ENCODE assay signal across 9 cellular contexts in genomic region chr7:137992042-137992737, GRCh38. TPM values are rescaled to one million over a fixed set of nuclear protein-coding genes. Genes with fewer than 3 reads are reported as not detected.
DNase-seq lines count a peak whose midpoint lies in the region; ATAC-seq, FAIRE-seq and TF ChIP-seq lines count a peak whose summit lies in the region.
"Had no signal": no experiment of that assay in that cellular context is flagged by ENCODE, and none has a peak within 500 bp of the region (broad histone marks: within the 10 kb centered on the region; RNA-seq: fewer than 3 reads in every experiment).

No MANE protein-coding gene starts in this region.

- no peaks in the 10 kb centered on the region for H3K27me3 Mint-ChIP-seq in naive B cell
- H3K27me3 Mint-ChIP-seq: CD4-positive, alpha-beta T cell had no signal

- peaks cover 34 to 47% (median 44%) of the 10 kb centered on the region in 3 donors for H3K4me1 Mint-ChIP-seq in naive B cell

- no peak for TF ChIP-seq POLR2A in A549 (IDR thresholded peaks at IDR 0.05; ENCODE audit: low read length)
- TF ChIP-seq POLR2A in GM18505 (IDR thresholded peaks at IDR 0.05; ENCODE audit: borderline replicate concordance, extremely low read depth, insufficient read depth, insufficient read length), result no peak

- H3K4me3 ChIP-seq in A549 (no peak overlapping the region), duodenal mucosa (ENCODE audit: low read depth in 1 of 2, low read length in 2 of 2) (peak overlapping the region in 1 of 2 donors; percentile 41)
- H3K4me3 ChIP-seq in effector memory CD4-positive, alpha-beta T cell (ENCODE audit: insufficient read depth, low read depth, low read length, poor library complexity, severe bottlenecking), result no peak overlapping the region

- no peaks in the 10 kb centered on the region for H3K9me3 ChIP-seq in A549
- no peaks in the 10 kb centered on the region for H3K9me3 ChIP-seq in duodenal mucosa (ENCODE audit: control insufficient read depth in 1 of 2, low read length in 2 of 2)
- H3K9me3 ChIP-seq in effector memory CD4-positive, alpha-beta T cell (ENCODE audit: control insufficient read depth, low read length), result no peaks in the 10 kb centered on the region

- H3K27me3 ChIP-seq in duodenal mucosa (ENCODE audit: control insufficient read depth in 1 of 2, insufficient read depth in 2 of 2, low read length in 2 of 2), result no peaks in the 10 kb centered on the region
- H3K27me3 ChIP-seq in effector memory CD4-positive, alpha-beta T cell (replicated peaks; ENCODE audit: control insufficient read depth, insufficient read depth, low read length, poor library complexity, severe bottlenecking), result no peaks in the 10 kb centered on the region

- H3K36me3 ChIP-seq in duodenal mucosa (ENCODE audit: control insufficient read depth in 1 of 2, insufficient read depth in 2 of 2, low read length in 2 of 2), result no peaks in the 10 kb centered on the region
- H3K36me3 ChIP-seq in effector memory CD4-positive, alpha-beta T cell (ENCODE audit: control insufficient read depth, insufficient read depth, low read length), result no peaks in the 10 kb centered on the region

- H3K9ac ChIP-seq in duodenal mucosa (ENCODE audit: low read depth in 1 of 2, low read length in 2 of 2), result no peak overlapping the region

- H3K27ac ChIP-seq in A549, result peak overlapping the region in 1 of 2 experiments; percentile 44; a peak in 3 of 6 replicates
- H3K27ac ChIP-seq in duodenal mucosa (ENCODE audit: low read depth, low read length), result peak overlapping the region; percentile 55
- no peak overlapping the region for H3K27ac ChIP-seq in effector memory CD4-positive, alpha-beta T cell (ENCODE audit: insufficient read depth, low read length, poor library complexity, severe bottlenecking)

- H3K4me1 ChIP-seq in A549, result peaks cover 17% of the 10 kb centered on the region
- peaks cover 49 to 55% of the 10 kb centered on the region in 2 donors for H3K4me1 ChIP-seq in duodenal mucosa (ENCODE audit: control insufficient read depth in 1 of 2, insufficient read depth in 2 of 2, low read length in 2 of 2)
- peaks cover 4% of the 10 kb centered on the region for H3K4me1 ChIP-seq in effector memory CD4-positive, alpha-beta T cell (ENCODE audit: control insufficient read depth, insufficient read depth, low read length, poor library complexity, severe bottlenecking)

- H3K9me3 Mint-ChIP-seq in naive B cell, result no peaks in the 10 kb centered on the region
- H3K9me3 Mint-ChIP-seq: CD4-positive, alpha-beta T cell had no signal

- peak overlapping the region; percentile 7 to 94 (median 74) for H3K27ac Mint-ChIP-seq in naive B cell
- H3K27ac Mint-ChIP-seq: CD4-positive, alpha-beta T cell had no signal

- TF ChIP-seq EP300 in A549 (IDR thresholded peaks at IDR 0.05), result no peak

- 85% methylated on average over 7 of the region's 7 CpGs for WGBS in A549 (ENCODE audit: missing lambda C conversion rate)

- CTCF ChIA-PET in A549 (lab: Yijun Ruan, JAX), result interaction anchor here (0.7 to 2.7 kb wide), 5 partner anchors 9 to 92 kb away, joined by 3 to 19 read pairs (median 5); partner anchors contain the start of gene CREB3L2

- H3K36me3 Mint-ChIP-seq in naive B cell, result peaks cover 0 to 12% of the 10 kb centered on the region in 2 donors

- H3K4me2 ChIP-seq in A549, result peak overlapping the region; percentile 6; the same call in 1 of the 3 replicates

- TF ChIP-seq CTCF in A549 (IDR thresholded peaks at IDR 0.05), result no peak

- POLR2A ChIA-PET in A549 (lab: Yijun Ruan, JAX), result no interaction called here

- ATAC-seq in A549 (peak in 1 of 2 experiments; percentile 59; a peak in 2 of 6 replicates), naive B cell (ENCODE audit: low read depth in 2 of 2) (no peak), GM18858 (IDR thresholded peaks at IDR 0.05; ENCODE audit: unreplicated experiment) (no peak), GM18505 (IDR thresholded peaks at IDR 0.05; ENCODE audit: unreplicated experiment) (no peak)

- H3K4me3 Mint-ChIP-seq in naive B cell, result peak overlapping the region in 6 of 8 donors; percentile 3 to 64 (median 20)

- FAIRE-seq in A549 (lab: Jason Lieb, UNC), result no peak

- TF ChIP-seq RAD21 in A549 (conservative IDR thresholded peaks at IDR 0.05 in 1 of 2, IDR thresholded peaks at IDR 0.05 in 1 of 2), result no peak

- DNase-seq in A549 (ENCODE audit: low read depth in 1 of 2, low spot score in 1 of 2) (peak in 1 of 2 experiments; percentile 16), NCI-H446 treated with DMSO at 0.1 percent for 48 hours (lab: John Stamatoyannopoulos, UW) (peak; percentile 72), naive B cell (no peak), NCI-H748 (lab: John Stamatoyannopoulos, UW; ENCODE audit: unreplicated experiment) (no peak)
- no peak for DNase-seq in effector memory CD4-positive, alpha-beta T cell
- DNase-seq: CD4-positive, alpha-beta T cell had no signal

TF ChIP-seq in A549, 52 proteins besides CTCF, POLR2A, EP300 and RAD21:
- TF ChIP-seq HDAC2 (IDR thresholded peaks at IDR 0.05) (no peak), RNF2 (IDR thresholded peaks at IDR 0.05; ENCODE audit: borderline replicate concordance, low read depth) (no peak), PBX3 (IDR thresholded peaks at IDR 0.05) (no peak), GATA3 (IDR thresholded peaks at IDR 0.05; ENCODE audit: borderline replicate concordance) (no peak), KDM1A (IDR thresholded peaks at IDR 0.05; ENCODE audit: low read depth) (no peak), CHD4 (IDR thresholded peaks at IDR 0.05; ENCODE audit: borderline replicate concordance) (no peak), EHF (CRISPR knock-in tag; IDR thresholded peaks at IDR 0.05) (no peak), JUN (IDR thresholded peaks at IDR 0.05) (no peak), HOXB5 (CRISPR knock-in tag; IDR thresholded peaks at IDR 0.05) (no peak), KDM5A (IDR thresholded peaks at IDR 0.05) (no peak), TP53 (CRISPR knock-in tag; IDR thresholded peaks at IDR 0.05) (no peak)
- TF ChIP-seq, protein P1, sequence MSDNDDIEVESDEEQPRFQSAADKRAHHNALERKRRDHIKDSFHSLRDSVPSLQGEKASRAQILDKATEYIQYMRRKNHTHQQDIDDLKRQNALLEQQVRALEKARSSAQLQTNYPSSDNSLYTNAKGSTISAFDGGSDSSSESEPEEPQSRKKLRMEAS (IDR thresholded peaks at IDR 0.05), result no peak
- TF ChIP-seq, protein P2, sequence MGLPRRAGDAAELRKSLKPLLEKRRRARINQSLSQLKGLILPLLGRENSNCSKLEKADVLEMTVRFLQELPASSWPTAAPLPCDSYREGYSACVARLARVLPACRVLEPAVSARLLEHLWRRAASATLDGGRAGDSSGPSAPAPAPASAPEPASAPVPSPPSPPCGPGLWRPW (IDR thresholded peaks at IDR 0.05), result no peak
- TF ChIP-seq, protein P3, sequence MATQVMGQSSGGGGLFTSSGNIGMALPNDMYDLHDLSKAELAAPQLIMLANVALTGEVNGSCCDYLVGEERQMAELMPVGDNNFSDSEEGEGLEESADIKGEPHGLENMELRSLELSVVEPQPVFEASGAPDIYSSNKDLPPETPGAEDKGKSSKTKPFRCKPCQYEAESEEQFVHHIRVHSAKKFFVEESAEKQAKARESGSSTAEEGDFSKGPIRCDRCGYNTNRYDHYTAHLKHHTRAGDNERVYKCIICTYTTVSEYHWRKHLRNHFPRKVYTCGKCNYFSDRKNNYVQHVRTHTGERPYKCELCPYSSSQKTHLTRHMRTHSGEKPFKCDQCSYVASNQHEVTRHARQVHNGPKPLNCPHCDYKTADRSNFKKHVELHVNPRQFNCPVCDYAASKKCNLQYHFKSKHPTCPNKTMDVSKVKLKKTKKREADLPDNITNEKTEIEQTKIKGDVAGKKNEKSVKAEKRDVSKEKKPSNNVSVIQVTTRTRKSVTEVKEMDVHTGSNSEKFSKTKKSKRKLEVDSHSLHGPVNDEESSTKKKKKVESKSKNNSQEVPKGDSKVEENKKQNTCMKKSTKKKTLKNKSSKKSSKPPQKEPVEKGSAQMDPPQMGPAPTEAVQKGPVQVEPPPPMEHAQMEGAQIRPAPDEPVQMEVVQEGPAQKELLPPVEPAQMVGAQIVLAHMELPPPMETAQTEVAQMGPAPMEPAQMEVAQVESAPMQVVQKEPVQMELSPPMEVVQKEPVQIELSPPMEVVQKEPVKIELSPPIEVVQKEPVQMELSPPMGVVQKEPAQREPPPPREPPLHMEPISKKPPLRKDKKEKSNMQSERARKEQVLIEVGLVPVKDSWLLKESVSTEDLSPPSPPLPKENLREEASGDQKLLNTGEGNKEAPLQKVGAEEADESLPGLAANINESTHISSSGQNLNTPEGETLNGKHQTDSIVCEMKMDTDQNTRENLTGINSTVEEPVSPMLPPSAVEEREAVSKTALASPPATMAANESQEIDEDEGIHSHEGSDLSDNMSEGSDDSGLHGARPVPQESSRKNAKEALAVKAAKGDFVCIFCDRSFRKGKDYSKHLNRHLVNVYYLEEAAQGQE (IDR thresholded peaks at IDR 0.05), result no peak

RNA-seq across cellular contexts. Expression of gene CREB3L2, which starts 9.7 kb away (rescaled TPM):
- polyA plus RNA-seq in A549 (2011; rRNA removed) (32.2 and 33.8 TPM in 2 replicates), A549 (2017; fragmentation: RNase III; extraction: RNeasy Plus Mini Kit Qiagen cat#74134 plus additional on column Dnase treatment) (14.7 to 16.7 TPM (median 16.3 TPM) in 3 replicates), naive B cell (ENCODE audit: low read depth in 6 of 6) (10 to 100 TPM in 5 of 6 donors, 1 to 10 TPM in 1; 8.0 to 26.6 (median 19.5) TPM)
- 8.3 and 11.3 TPM in 2 replicates for polyA plus RNA-seq in A549 (2012; cell fraction: cytosol; rRNA removed)
- 12.4 and 13.4 TPM in 2 replicates for polyA plus RNA-seq in A549 (2012; cell fraction: nucleus; rRNA removed)
- polyA minus RNA-seq in A549 (2011; rRNA and poly(A)+ RNA removed), result 41.4 and 42.3 TPM in 2 replicates
